18 cellular contexts compared by ENCODE assay signal in the genomic region with DNA sequence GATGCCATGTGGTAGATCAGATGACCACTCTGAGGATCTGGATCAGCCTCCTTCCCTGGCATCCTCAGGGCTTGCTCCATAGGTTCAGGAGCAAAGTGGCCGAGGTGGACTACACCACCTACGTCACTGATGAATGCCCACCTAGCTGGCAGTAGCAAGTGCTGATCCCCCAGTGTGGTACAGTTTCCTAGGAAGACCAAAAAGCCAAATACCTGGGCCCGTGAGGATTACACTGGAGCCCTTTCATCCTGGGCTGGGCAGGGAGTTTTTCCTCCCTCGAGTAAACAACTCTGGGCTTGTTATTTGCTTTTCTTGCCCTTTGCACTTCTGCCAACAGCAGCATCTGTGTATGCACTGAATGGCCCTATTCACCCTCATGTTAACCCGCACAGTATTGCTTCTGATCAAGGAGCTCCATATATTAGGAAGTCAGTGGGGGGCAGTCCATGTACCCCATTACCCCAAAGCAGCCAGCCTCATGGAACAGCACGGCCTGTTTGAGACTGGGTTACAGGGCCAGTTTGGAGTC. TPM values are rescaled to one million over a fixed set of nuclear protein-coding genes. Genes with fewer than 3 reads are reported as not detected.
DNase-seq lines count a peak whose midpoint lies in the region; ATAC-seq and TF ChIP-seq lines count a peak whose summit lies in the region.
"Had no signal": no experiment of that assay in that cellular context is flagged by ENCODE, and none has a peak within 500 bp of the region (broad histone marks: within the 10 kb centered on the region; RNA-seq: fewer than 3 reads in every experiment).

No MANE protein-coding gene starts in this region.

- no peak overlapping the region for H3K4me2 ChIP-seq in H9 (ENCODE audit: insufficient read depth, insufficient read length, low read length)

- H3K4me1 Mint-ChIP-seq in H9: peaks cover 15 to 20% of the 10 kb centered on the region in 2 experiments

- peak overlapping the region in 1 of 2 experiments; percentile 46; a peak in 1 of 5 replicates for H3K4me3 Mint-ChIP-seq in H9

- H4K5ac ChIP-seq in H9 (ENCODE audit: insufficient read length, low read depth, low read length): no peak overlapping the region

- no peak overlapping the region for H3K23ac ChIP-seq in H9 (ENCODE audit: insufficient read length, low read depth, low read length)

- no peak overlapping the region for H2BK120ac ChIP-seq in H9 (ENCODE audit: low read depth, low read length, poor library complexity, severe bottlenecking)

- H4K20me1 ChIP-seq in H9 (ENCODE audit: control insufficient read depth, insufficient read depth, insufficient read length): no peaks in the 10 kb centered on the region

- peak overlapping the region; percentile 30 for H3K18ac ChIP-seq in H9 (ENCODE audit: insufficient read length, low read depth, low read length)

- no peaks in the 10 kb centered on the region for H3K9me3 Mint-ChIP-seq in H9

- H4K91ac ChIP-seq in H9 (ENCODE audit: insufficient read length, low read depth, low read length): no peak overlapping the region

- peak overlapping the region; percentile 40 for H2BK12ac ChIP-seq in H9 (ENCODE audit: insufficient read length, low read depth, low read length)

- intact Hi-C loops in Panc1 (cut with micrococcal nuclease; ENCODE audit: unreplicated experiment): no loop called here

- BruUV-seq in Panc1 (replicated peaks; lab: Mats Ljungman, UMichigan): no TSS peak

- no peak overlapping the region for H2BK20ac ChIP-seq in H9 (ENCODE audit: low read depth, low read length, poor library complexity, severe bottlenecking)

- in situ Hi-C loops in Panc1 (cut with HindIII; ENCODE audit: low pct_unique_long_range_greater_than_20kb, low sequenced_read_pairs): no loop called here

- POLR2A ChIA-PET in Panc1 (lab: Charles Lee): interaction anchor here (0.6 to 1.0 kb wide), 3 partner anchors 9 to 203 kb away, joined by 3 to 5 read pairs (median 3); no protein-coding TSS in a partner anchor

- peak overlapping the region in 1 of 2 experiments; percentile 17; a peak in 2 of 4 replicates for H3K4me3 ChIP-seq in Panc1 (ENCODE audit: low read depth in 2 of 2, low read length in 2 of 2)
- H3K4me3 ChIP-seq in right atrium auricular region: no peak overlapping the region
- H3K4me3 ChIP-seq: adrenal gland, gastroesophageal sphincter, GM12878, K562, testis had no signal

- TF ChIP-seq CTCF in H9 (conservative IDR thresholded peaks at IDR 0.05) (no peak), Panc1 (IDR thresholded peaks at IDR 0.05) (no peak), right atrium auricular region (IDR thresholded peaks at IDR 0.05) (no peak)

- no peaks in the 10 kb centered on the region for H3K79me1 ChIP-seq in H9 (ENCODE audit: insufficient read depth, low read depth, low read length, poor library complexity, severe bottlenecking)

- peaks cover 0 to 3% (median 0%) of the 10 kb centered on the region in 3 experiments; a peak in 1 of 7 replicates for H3K36me3 Mint-ChIP-seq in H9 (ENCODE audit: insufficient read depth in 1 of 3, low read depth in 3 of 3)

- WGBS in H9 (ENCODE audit: extremely low coverage, insufficient read length, low lambda C conversion rate): no CpG with 5 or more reads among the region's 6 CpGs

- H4K8ac ChIP-seq in H9 (replicated peaks; ENCODE audit: insufficient read length, low read depth, low read length): no peak overlapping the region

- H3K4me1 ChIP-seq in H9 (ENCODE audit: insufficient read depth, low read length) (peaks cover 2% of the 10 kb centered on the region; the same call in 1 of the 2 replicates), Panc1 (ENCODE audit: control insufficient read depth, insufficient read depth, low read length) (peaks cover 28% of the 10 kb centered on the region), right atrium auricular region (peaks cover 0 to 22% of the 10 kb centered on the region in 2 donors)

- peaks cover 15% of the 10 kb centered on the region for H3K23me2 ChIP-seq in H9 (ENCODE audit: insufficient read length, low read depth, low read length, poor library complexity, severe bottlenecking)

- ATAC-seq in Panc1 (peak; percentile 21), HG02798 (IDR thresholded peaks at IDR 0.05; ENCODE audit: poor library complexity, unreplicated experiment) (no peak)
- ATAC-seq: gastroesophageal sphincter, GM12878, K562 had no signal

- H3K27ac ChIP-seq in H9 (ENCODE audit: insufficient read length, low read depth, low read length) (no peak overlapping the region), Panc1 (ENCODE audit: low read length) (peak overlapping the region; percentile 93), substantia nigra (ENCODE audit: low read depth, low read length, poor library complexity, severe bottlenecking) (peak overlapping the region; percentile 96), right atrium auricular region (no peak overlapping the region)
- H3K27ac ChIP-seq: adrenal gland, testis had no signal

- H3K36me3 ChIP-seq in Panc1 (ENCODE audit: control insufficient read depth, insufficient read depth, low read length) (no peaks in the 10 kb centered on the region; the same call in 1 of the 2 replicates), right atrium auricular region (no peaks in the 10 kb centered on the region)
- H3K36me3 ChIP-seq: adrenal gland, gastroesophageal sphincter had no signal

- no peak overlapping the region for H3K56ac ChIP-seq in H9 (ENCODE audit: insufficient read length, low read depth, low read length)

- no peak overlapping the region for H3K14ac ChIP-seq in H9 (ENCODE audit: insufficient read depth, low read length)

- H3K27ac Mint-ChIP-seq in H9: no peak overlapping the region; a peak in 2 of 7 replicates

- H2BK15ac ChIP-seq in H9 (ENCODE audit: low read depth, low read length): peak overlapping the region; percentile 97

- H3K79me2 ChIP-seq in H9 (ENCODE audit: insufficient read depth, low read length): no peaks in the 10 kb centered on the region; the same call in 1 of the 2 replicates

- no peak overlapping the region for H3K9ac ChIP-seq in H9 (ENCODE audit: extremely low read depth, insufficient read length, low read length)

- DNase-seq in H9 (no peak), Panc1 (ENCODE audit: low read depth, low spot score) (no peak), inferior parietal cortex (ENCODE audit: extremely low spot score) (peak; percentile 70), substantia nigra (lab: John Stamatoyannopoulos, UW) (peak in 38 of 49 donors; percentile 9 to 79 (median 42)), right atrium auricular region (ENCODE audit: low spot score) (no peak)
- no peak for DNase-seq in stimulated activated CD8-positive, alpha-beta memory T cell treated with anti-CD3 and anti-CD28 coated beads, Interleukin-4, amount 100 ng/mL, for 48 hours
- DNase-seq: adrenal gland; DMS 273 treated with DMSO at 0.1 percent for 48 hours; effector memory CD4-positive, alpha-beta T cell; HCEC 1CT; NCI-H1930; retina; RPMI8226; testis had no signal

- peaks cover 12% of the 10 kb centered on the region for H3K27me3 Mint-ChIP-seq in H9 (ENCODE audit: low read depth)

- H2AFZ ChIP-seq in H9 (ENCODE audit: low read length): no peak overlapping the region

- H3K27me3 ChIP-seq in H9 (ENCODE audit: insufficient read depth, low read length) (no peaks in the 10 kb centered on the region), Panc1 (ENCODE audit: control insufficient read depth, insufficient read depth, low read length) (no peaks in the 10 kb centered on the region), right atrium auricular region (no peaks in the 10 kb centered on the region)
- H3K27me3 ChIP-seq: adrenal gland, gastroesophageal sphincter, testis had no signal

- no peak overlapping the region for H3K4ac ChIP-seq in H9 (ENCODE audit: low read depth, low read length)

- H3K9me3 ChIP-seq in H9 (ENCODE audit: control insufficient read depth, low read depth, low read length): no peaks in the 10 kb centered on the region
- H3K9me3 ChIP-seq in Panc1 (ENCODE audit: control insufficient read depth, insufficient read depth, low read depth, low read length): no peaks in the 10 kb centered on the region
- H3K9me3 ChIP-seq in right atrium auricular region: no peaks in the 10 kb centered on the region
- H3K9me3 ChIP-seq: adrenal gland, gastroesophageal sphincter, testis had no signal

- no peak overlapping the region for H3T11ph ChIP-seq in H9 (ENCODE audit: low read length)

- H2BK5ac ChIP-seq in H9 (ENCODE audit: insufficient read length, low read length): no peak overlapping the region

- CTCF ChIA-PET in Panc1 (lab: Charles Lee): no interaction called here

- H2AK5ac ChIP-seq in H9 (ENCODE audit: insufficient read length, low read length): no peak overlapping the region

RNA-seq across cellular contexts. Expression of a gene that starts 3.3 kb away (rescaled TPM):
- total RNA-seq in H9 (2021): 116 and 123 TPM in 2 replicates
- total RNA-seq in Panc1 (2021; ENCODE audit: unreplicated experiment): 469 TPM
- 387 TPM for polyA plus RNA-seq in Panc1 (2012; ENCODE audit: insufficient read length)
- 100 to 1,000 TPM; 117 to 150 TPM for total RNA-seq in right atrium auricular region

RNA-seq across cellular contexts. Expression of a gene that starts 17.6 kb away (rescaled TPM):
- total RNA-seq in H9 (2021) (7.1 and 8.8 TPM in 2 replicates), Panc1 (2021; ENCODE audit: unreplicated experiment) (2.5 TPM), right atrium auricular region (not detected)
- polyA plus RNA-seq in Panc1 (2012; ENCODE audit: insufficient read length): 4.2 TPM
- total RNA-seq: adrenal gland, gastroesophageal sphincter, GM12878, K562 had no signal
- polyA plus RNA-seq: adrenal gland, GM12878, K562 had no signal

RNA-seq across cellular contexts. Expression of a gene that starts 40.3 kb away (rescaled TPM):
- total RNA-seq in H9 (2021): 3.6 and 4.0 TPM in 2 replicates
- 0.05 TPM for total RNA-seq in Panc1 (2021; ENCODE audit: unreplicated experiment)
- not detected for polyA plus RNA-seq in Panc1 (2012; ENCODE audit: insufficient read length)
- total RNA-seq in right atrium auricular region: 1 to 10 TPM in 1 of 2 donors, under 1 TPM in 1; 0.19 to 1.1 TPM
- total RNA-seq: GM12878, K562 had no signal
- polyA plus RNA-seq: GM12878, K562 had no signal

RNA-seq across cellular contexts. Expression of a gene that starts 44.7 kb away (rescaled TPM):
- total RNA-seq in H9 (2021) (22.1 and 22.7 TPM in 2 replicates), Panc1 (2021; ENCODE audit: unreplicated experiment) (7.7 TPM), right atrium auricular region (not detected)
- polyA plus RNA-seq in Panc1 (2012; ENCODE audit: insufficient read length): 50.5 TPM
- total RNA-seq: gastroesophageal sphincter, GM12878, K562 had no signal
- polyA plus RNA-seq: GM12878, K562 had no signal

Comparison
In these comparisons a context has a peak if more than half of its experiments do, and no peak if none do; other contexts are left out.
1. DNase-seq: peak in inferior parietal cortex (single experiment) and substantia nigra (38 of 49); none in H9 (single experiment), Panc1 (single experiment), stimulated activated CD8-positive, alpha-beta memory T cell treated with anti-CD3 and anti-CD28 coated beads, Interleukin-4, amount 100 ng/mL, for 48 hours (single experiment) and right atrium auricular region (single experiment).
2. H3K27ac ChIP-seq: peak in Panc1 (single experiment) and substantia nigra (single experiment); none in H9 (single experiment) and right atrium auricular region (0 of 2).